In the genomic region with DNA sequence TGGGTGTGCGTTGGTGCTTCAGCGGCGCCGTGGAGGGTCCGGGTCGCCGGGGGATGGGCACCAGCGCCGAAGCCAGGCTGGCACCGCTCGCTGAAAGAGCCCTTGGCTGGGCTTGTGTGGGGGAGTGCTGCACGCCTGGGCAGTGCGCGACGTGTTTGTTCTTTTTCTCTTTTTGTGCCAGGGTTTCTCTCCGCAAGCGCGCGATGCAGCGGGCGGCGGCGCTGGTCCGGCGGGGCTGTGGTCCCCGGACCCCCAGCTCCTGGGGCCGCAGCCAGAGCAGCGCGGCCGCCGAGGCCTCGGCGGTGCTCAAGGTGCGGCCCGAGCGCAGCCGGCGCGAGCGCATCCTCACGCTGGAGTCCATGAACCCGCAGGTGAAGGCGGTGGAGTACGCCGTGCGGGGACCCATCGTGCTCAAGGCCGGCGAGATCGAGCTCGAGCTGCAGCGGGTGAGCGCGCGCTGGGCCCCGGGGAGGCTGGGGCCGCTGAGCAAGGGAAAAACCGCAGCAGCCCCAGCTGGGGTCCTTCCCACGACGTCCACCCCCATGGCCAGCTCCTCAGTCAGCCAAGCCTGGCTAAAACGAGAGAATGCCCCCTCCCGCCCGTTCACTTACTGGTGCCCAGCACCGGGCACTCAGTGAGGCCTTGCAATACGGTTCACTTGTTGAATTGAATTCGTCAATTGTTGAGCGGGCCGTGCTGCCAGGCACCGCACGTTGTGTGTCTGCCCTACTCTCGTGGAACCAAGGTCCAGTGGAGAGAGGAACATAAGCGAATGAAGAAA, we compare ENCODE assay signal across 1 cellular context.
TF ChIP-seq lines count a peak whose summit lies in the region.

No MANE protein-coding gene starts in this region.

TF ChIP-seq in HepG2, 621 proteins besides CTCF, POLR2A, EP300 and RAD21 (continued from another document and continues in another):
- TF ChIP-seq, protein P1, sequence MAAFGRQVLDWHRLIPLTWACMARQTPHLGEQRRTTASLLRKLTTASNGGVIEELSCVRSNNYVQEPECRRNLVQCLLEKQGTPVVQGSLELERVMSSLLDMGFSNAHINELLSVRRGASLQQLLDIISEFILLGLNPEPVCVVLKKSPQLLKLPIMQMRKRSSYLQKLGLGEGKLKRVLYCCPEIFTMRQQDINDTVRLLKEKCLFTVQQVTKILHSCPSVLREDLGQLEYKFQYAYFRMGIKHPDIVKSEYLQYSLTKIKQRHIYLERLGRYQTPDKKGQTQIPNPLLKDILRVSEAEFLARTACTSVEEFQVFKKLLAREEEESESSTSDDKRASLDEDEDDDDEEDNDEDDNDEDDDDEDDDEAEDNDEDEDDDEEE (CRISPR knock-in tag; IDR thresholded peaks at IDR 0.05) = no peak
- TF ChIP-seq, protein P2, sequence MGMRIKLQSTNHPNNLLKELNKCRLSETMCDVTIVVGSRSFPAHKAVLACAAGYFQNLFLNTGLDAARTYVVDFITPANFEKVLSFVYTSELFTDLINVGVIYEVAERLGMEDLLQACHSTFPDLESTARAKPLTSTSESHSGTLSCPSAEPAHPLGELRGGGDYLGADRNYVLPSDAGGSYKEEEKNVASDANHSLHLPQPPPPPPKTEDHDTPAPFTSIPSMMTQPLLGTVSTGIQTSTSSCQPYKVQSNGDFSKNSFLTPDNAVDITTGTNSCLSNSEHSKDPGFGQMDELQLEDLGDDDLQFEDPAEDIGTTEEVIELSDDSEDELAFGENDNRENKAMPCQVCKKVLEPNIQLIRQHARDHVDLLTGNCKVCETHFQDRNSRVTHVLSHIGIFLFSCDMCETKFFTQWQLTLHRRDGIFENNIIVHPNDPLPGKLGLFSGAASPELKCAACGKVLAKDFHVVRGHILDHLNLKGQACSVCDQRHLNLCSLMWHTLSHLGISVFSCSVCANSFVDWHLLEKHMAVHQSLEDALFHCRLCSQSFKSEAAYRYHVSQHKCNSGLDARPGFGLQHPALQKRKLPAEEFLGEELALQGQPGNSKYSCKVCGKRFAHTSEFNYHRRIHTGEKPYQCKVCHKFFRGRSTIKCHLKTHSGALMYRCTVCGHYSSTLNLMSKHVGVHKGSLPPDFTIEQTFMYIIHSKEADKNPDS (CRISPR knock-in tag; IDR thresholded peaks at IDR 0.05) = no peak; the same call in 1 of the 2 replicates
- TF ChIP-seq YEATS4 (CRISPR knock-in tag; IDR thresholded peaks at IDR 0.05; ENCODE audit: borderline replicate concordance) = no peak; the same call in 1 of the 2 replicates
- TF ChIP-seq ZNF557 (CRISPR knock-in tag; IDR thresholded peaks at IDR 0.05) = no peak
- TF ChIP-seq, protein P3, sequence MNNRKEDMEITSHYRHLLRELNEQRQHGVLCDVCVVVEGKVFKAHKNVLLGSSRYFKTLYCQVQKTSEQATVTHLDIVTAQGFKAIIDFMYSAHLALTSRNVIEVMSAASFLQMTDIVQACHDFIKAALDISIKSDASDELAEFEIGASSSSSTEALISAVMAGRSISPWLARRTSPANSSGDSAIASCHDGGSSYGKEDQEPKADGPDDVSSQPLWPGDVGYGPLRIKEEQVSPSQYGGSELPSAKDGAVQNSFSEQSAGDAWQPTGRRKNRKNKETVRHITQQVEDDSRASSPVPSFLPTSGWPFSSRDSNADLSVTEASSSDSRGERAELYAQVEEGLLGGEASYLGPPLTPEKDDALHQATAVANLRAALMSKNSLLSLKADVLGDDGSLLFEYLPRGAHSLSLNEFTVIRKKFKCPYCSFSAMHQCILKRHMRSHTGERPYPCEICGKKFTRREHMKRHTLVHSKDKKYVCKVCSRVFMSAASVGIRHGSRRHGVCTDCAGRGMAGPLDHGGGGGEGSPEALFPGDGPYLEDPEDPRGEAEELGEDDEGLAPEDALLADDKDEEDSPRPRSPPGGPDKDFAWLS (CRISPR knock-in tag; IDR thresholded peaks at IDR 0.05; ENCODE audit: borderline replicate concordance) = peak; percentile 73; the same call in 1 of the 2 replicates
- TF ChIP-seq ISL2 (CRISPR knock-in tag; IDR thresholded peaks at IDR 0.05) = no peak; the same call in 1 of the 2 replicates
- no peak for TF ChIP-seq ZNF777 (CRISPR knock-in tag; IDR thresholded peaks at IDR 0.05)
- TF ChIP-seq RFX3 (CRISPR knock-in tag; IDR thresholded peaks at IDR 0.05) = no peak
- TF ChIP-seq, protein P4, sequence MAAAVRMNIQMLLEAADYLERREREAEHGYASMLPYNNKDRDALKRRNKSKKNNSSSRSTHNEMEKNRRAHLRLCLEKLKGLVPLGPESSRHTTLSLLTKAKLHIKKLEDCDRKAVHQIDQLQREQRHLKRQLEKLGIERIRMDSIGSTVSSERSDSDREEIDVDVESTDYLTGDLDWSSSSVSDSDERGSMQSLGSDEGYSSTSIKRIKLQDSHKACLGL (CRISPR knock-in tag; IDR thresholded peaks at IDR 0.05) = no peak; the same call in 1 of the 2 replicates
- no peak for TF ChIP-seq ZNF160 (CRISPR knock-in tag; IDR thresholded peaks at IDR 0.05)
- TF ChIP-seq ZNF572 (CRISPR knock-in tag; IDR thresholded peaks at IDR 0.05) = no peak
- TF ChIP-seq SOX5 (CRISPR knock-in tag; IDR thresholded peaks at IDR 0.05; ENCODE audit: borderline replicate concordance) = no peak
- no peak for TF ChIP-seq ZNF747 (CRISPR knock-in tag; IDR thresholded peaks at IDR 0.05; ENCODE audit: borderline replicate concordance)
- no peak for TF ChIP-seq ZNF263 (CRISPR knock-in tag; IDR thresholded peaks at IDR 0.05)
- TF ChIP-seq ZBTB42 (CRISPR knock-in tag; IDR thresholded peaks at IDR 0.05) = no peak
- TF ChIP-seq, protein P5, sequence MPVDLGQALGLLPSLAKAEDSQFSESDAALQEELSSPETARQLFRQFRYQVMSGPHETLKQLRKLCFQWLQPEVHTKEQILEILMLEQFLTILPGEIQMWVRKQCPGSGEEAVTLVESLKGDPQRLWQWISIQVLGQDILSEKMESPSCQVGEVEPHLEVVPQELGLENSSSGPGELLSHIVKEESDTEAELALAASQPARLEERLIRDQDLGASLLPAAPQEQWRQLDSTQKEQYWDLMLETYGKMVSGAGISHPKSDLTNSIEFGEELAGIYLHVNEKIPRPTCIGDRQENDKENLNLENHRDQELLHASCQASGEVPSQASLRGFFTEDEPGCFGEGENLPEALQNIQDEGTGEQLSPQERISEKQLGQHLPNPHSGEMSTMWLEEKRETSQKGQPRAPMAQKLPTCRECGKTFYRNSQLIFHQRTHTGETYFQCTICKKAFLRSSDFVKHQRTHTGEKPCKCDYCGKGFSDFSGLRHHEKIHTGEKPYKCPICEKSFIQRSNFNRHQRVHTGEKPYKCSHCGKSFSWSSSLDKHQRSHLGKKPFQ (CRISPR knock-in tag; IDR thresholded peaks at IDR 0.05; ENCODE audit: insufficient replicate concordance) = no peak
- no peak for TF ChIP-seq TBX2 (CRISPR knock-in tag; IDR thresholded peaks at IDR 0.05; ENCODE audit: borderline replicate concordance)
- TF ChIP-seq GPN1 (CRISPR knock-in tag; IDR thresholded peaks at IDR 0.05; ENCODE audit: borderline replicate concordance) = no peak
- TF ChIP-seq RBM39 (IDR thresholded peaks at IDR 0.05; ENCODE audit: low read depth, low read length, poor library complexity, severe bottlenecking) = no peak
- TF ChIP-seq ZNF431 (CRISPR knock-in tag; IDR thresholded peaks at IDR 0.05; ENCODE audit: borderline replicate concordance, low read depth) = peak; percentile 42; the same call in 1 of the 2 replicates
- no peak for TF ChIP-seq BRD4 (CRISPR knock-in tag; IDR thresholded peaks at IDR 0.05)
- TF ChIP-seq CREM (IDR thresholded peaks at IDR 0.05) = no peak
- TF ChIP-seq CREM (CRISPR knock-in tag; IDR thresholded peaks at IDR 0.05) = no peak
- 0 out of 2 replicates have a peak, but pooled peaks have one; percentile 6 for TF ChIP-seq KMT2A (CRISPR knock-in tag; IDR thresholded peaks at IDR 0.05)
- TF ChIP-seq ZEB1 (IDR thresholded peaks at IDR 0.05; ENCODE audit: insufficient replicate concordance, low read depth) = peak; percentile 28
- TF ChIP-seq, protein P6, sequence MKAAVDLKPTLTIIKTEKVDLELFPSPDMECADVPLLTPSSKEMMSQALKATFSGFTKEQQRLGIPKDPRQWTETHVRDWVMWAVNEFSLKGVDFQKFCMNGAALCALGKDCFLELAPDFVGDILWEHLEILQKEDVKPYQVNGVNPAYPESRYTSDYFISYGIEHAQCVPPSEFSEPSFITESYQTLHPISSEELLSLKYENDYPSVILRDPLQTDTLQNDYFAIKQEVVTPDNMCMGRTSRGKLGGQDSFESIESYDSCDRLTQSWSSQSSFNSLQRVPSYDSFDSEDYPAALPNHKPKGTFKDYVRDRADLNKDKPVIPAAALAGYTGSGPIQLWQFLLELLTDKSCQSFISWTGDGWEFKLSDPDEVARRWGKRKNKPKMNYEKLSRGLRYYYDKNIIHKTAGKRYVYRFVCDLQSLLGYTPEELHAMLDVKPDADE (CRISPR knock-in tag; IDR thresholded peaks at IDR 0.05) = no peak
- TF ChIP-seq CBX1 (IDR thresholded peaks at IDR 0.05; ENCODE audit: low read depth) = no peak
- no peak for TF ChIP-seq NCOR1 (IDR thresholded peaks at IDR 0.05; ENCODE audit: borderline replicate concordance, low read length)
- TF ChIP-seq ZNF577 (CRISPR knock-in tag; IDR thresholded peaks at IDR 0.05; ENCODE audit: borderline replicate concordance, low read depth) = no peak
- TF ChIP-seq GATA4 (IDR thresholded peaks at IDR 0.05; ENCODE audit: borderline replicate concordance, low read depth) = no peak
- TF ChIP-seq ZNF343 (CRISPR knock-in tag; IDR thresholded peaks at IDR 0.05) = no peak
- TF ChIP-seq, protein P7, sequence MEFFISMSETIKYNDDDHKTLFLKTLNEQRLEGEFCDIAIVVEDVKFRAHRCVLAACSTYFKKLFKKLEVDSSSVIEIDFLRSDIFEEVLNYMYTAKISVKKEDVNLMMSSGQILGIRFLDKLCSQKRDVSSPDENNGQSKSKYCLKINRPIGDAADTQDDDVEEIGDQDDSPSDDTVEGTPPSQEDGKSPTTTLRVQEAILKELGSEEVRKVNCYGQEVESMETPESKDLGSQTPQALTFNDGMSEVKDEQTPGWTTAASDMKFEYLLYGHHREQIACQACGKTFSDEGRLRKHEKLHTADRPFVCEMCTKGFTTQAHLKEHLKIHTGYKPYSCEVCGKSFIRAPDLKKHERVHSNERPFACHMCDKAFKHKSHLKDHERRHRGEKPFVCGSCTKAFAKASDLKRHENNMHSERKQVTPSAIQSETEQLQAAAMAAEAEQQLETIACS (CRISPR knock-in tag; IDR thresholded peaks at IDR 0.05) = no peak
- TF ChIP-seq, protein P8, sequence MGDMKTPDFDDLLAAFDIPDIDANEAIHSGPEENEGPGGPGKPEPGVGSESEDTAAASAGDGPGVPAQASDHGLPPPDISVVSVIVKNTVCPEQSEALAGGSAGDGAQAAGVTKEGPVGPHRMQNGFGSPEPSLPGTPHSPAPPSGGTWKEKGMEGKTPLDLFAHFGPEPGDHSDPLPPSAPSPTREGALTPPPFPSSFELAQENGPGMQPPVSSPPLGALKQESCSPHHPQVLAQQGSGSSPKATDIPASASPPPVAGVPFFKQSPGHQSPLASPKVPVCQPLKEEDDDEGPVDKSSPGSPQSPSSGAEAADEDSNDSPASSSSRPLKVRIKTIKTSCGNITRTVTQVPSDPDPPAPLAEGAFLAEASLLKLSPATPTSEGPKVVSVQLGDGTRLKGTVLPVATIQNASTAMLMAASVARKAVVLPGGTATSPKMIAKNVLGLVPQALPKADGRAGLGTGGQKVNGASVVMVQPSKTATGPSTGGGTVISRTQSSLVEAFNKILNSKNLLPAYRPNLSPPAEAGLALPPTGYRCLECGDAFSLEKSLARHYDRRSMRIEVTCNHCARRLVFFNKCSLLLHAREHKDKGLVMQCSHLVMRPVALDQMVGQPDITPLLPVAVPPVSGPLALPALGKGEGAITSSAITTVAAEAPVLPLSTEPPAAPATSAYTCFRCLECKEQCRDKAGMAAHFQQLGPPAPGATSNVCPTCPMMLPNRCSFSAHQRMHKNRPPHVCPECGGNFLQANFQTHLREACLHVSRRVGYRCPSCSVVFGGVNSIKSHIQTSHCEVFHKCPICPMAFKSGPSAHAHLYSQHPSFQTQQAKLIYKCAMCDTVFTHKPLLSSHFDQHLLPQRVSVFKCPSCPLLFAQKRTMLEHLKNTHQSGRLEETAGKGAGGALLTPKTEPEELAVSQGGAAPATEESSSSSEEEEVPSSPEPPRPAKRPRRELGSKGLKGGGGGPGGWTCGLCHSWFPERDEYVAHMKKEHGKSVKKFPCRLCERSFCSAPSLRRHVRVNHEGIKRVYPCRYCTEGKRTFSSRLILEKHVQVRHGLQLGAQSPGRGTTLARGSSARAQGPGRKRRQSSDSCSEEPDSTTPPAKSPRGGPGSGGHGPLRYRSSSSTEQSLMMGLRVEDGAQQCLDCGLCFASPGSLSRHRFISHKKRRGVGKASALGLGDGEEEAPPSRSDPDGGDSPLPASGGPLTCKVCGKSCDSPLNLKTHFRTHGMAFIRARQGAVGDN (CRISPR knock-in tag; IDR thresholded peaks at IDR 0.05) = no peak; the same call in 1 of the 2 replicates
- no peak for TF ChIP-seq CENPX (CRISPR knock-in tag; IDR thresholded peaks at IDR 0.05)
- TF ChIP-seq ZNF326 (CRISPR knock-in tag; IDR thresholded peaks at IDR 0.05; ENCODE audit: borderline replicate concordance) = no peak
- TF ChIP-seq BRCA1 (CRISPR knock-in tag; IDR thresholded peaks at IDR 0.05) = no peak
- TF ChIP-seq ZNF629 (CRISPR knock-in tag; conservative IDR thresholded peaks at IDR 0.05) = no peak
- TF ChIP-seq NFAT5 (CRISPR knock-in tag; IDR thresholded peaks at IDR 0.05) = peak; percentile 38; the same call in 1 of the 2 replicates
- no peak for TF ChIP-seq RFX1 (IDR thresholded peaks at IDR 0.05)
- TF ChIP-seq ZNF333 (CRISPR knock-in tag; IDR thresholded peaks at IDR 0.05; ENCODE audit: borderline replicate concordance) = no peak
- TF ChIP-seq YEATS2 (CRISPR knock-in tag; IDR thresholded peaks at IDR 0.05; ENCODE audit: borderline replicate concordance) = no peak
